ENCODE assay signal across 8 cellular contexts in the genomic region with DNA sequence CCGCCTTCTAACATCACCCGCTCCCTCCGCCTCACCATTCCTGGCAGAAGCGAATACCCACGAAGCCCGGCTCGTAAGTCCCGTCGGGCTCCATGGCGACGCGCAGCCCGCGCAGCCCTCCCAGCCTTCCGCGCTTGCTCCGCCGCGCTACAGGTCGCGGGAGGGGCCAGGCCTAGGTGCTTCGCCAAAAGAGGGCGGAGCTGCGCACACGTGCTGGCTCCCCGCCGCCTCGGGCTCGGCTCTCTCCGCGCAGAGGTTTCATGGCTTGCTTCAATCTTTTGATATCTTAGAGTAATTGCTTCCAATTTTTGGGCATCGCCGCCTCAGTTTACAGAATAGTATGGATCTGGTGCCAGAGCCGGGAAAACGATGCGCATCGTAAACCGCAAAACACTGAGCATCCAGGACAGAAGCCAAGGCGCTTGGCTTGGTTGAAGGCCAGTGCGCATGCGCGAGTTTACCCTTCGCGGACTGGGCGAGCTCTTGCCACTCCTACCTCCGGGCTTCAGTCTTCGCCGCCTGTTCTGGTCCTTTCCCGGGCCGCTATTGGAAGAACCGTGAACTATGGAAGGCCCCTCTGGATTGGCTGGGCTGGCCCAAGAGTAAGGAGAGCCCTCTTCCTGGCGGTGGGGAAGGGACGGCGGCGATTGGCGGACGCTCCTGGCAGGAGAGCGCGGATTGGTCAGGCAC. TPM values are rescaled to one million over a fixed set of nuclear protein-coding genes. Genes with fewer than 3 reads are reported as not detected.
DNase-seq lines count a peak whose midpoint lies in the region; ATAC-seq and TF ChIP-seq lines count a peak whose summit lies in the region.

A gene (minus strand): TSS at position 113 of the 690 bp plus-strand sequence. CDS start 19 bp downstream, at position 94.

- intact Hi-C loops in Panc1 (cut with micrococcal nuclease; ENCODE audit: unreplicated experiment) = no loop called here

- peak within 1 kb of the TSS; percentile 98 for H3K4me3 Mint-ChIP-seq in activated T-cell treated with anti-CD3 and anti-CD28 coated beads, Interleukin-2, amount 50 U/mL, for 4 hours

- H3K9me3 ChIP-seq in Panc1 (ENCODE audit: control insufficient read depth, insufficient read depth, low read depth, low read length) = no peaks in the 10 kb centered on the region
- no peaks in the 10 kb centered on the region for H3K9me3 ChIP-seq in mucosa of stomach (ENCODE audit: control insufficient read depth, low read length)

- no peaks in the 10 kb centered on the region for H3K27me3 Mint-ChIP-seq in activated T-cell treated with anti-CD3 and anti-CD28 coated beads, Interleukin-2, amount 50 U/mL, for 4 hours (ENCODE audit: low read depth)

- H3K27me3 ChIP-seq in Panc1 (ENCODE audit: control insufficient read depth, insufficient read depth, low read length) = no peaks in the 10 kb centered on the region
- H3K27me3 ChIP-seq in mucosa of stomach (ENCODE audit: control insufficient read depth, insufficient read depth, low read length) = no peaks in the 10 kb centered on the region

- H3K4me3 ChIP-seq in Panc1 (ENCODE audit: low read depth in 2 of 2, low read length in 2 of 2) (peak within 1 kb of the TSS; percentile 85 to 96), mucosa of stomach (ENCODE audit: low read length) (peak within 1 kb of the TSS; percentile 95)

- in situ Hi-C loops in Panc1 (cut with HindIII; ENCODE audit: low pct_unique_long_range_greater_than_20kb, low sequenced_read_pairs) = no loop called here

- H3K9me3 Mint-ChIP-seq in activated T-cell treated with anti-CD3 and anti-CD28 coated beads, Interleukin-2, amount 50 U/mL, for 4 hours = no peaks in the 10 kb centered on the region

- peak within 1 kb of the TSS; percentile 92 for H3K27ac ChIP-seq in Panc1 (ENCODE audit: low read length)

- POLR2A ChIA-PET in Panc1 (lab: Charles Lee) = interaction anchor here (0.5 to 0.7 kb wide), 5 partner anchors 11 to 529 kb away, joined by 3 to 10 read pairs (median 6); a partner anchor contains a TSS

- peaks cover 14% of the 10 kb centered on the region for H3K4me1 ChIP-seq in Panc1 (ENCODE audit: control insufficient read depth, insufficient read depth, low read length)
- peaks cover 14% of the 10 kb centered on the region for H3K4me1 ChIP-seq in mucosa of stomach (ENCODE audit: control insufficient read depth, insufficient read depth, low read length)

- H3K36me3 Mint-ChIP-seq in activated T-cell treated with anti-CD3 and anti-CD28 coated beads, Interleukin-2, amount 50 U/mL, for 4 hours (ENCODE audit: insufficient read depth) = peaks cover 19% of the 10 kb centered on the region

- TF ChIP-seq POLR2A in erythroblast (IDR thresholded peaks at IDR 0.05; ENCODE audit: low read length) = peak; percentile 73

- H3K4me1 Mint-ChIP-seq in activated T-cell treated with anti-CD3 and anti-CD28 coated beads, Interleukin-2, amount 50 U/mL, for 4 hours (ENCODE audit: low read depth) = peaks cover 26% of the 10 kb centered on the region

- H3K36me3 ChIP-seq in Panc1 (ENCODE audit: control insufficient read depth, insufficient read depth, low read length) (peaks cover 3% of the 10 kb centered on the region; the same call in 1 of the 2 replicates), mucosa of stomach (ENCODE audit: control insufficient read depth, insufficient read depth, low read length) (no peaks in the 10 kb centered on the region)

- H3K9ac ChIP-seq in mucosa of stomach (ENCODE audit: low read length) = peak within 1 kb of the TSS; percentile 85

- TF ChIP-seq CTCF in Panc1 (IDR thresholded peaks at IDR 0.05) = no peak

- DNase-seq in DMS53 (lab: John Stamatoyannopoulos, UW) (peak; percentile 100), KG1 (lab: John Stamatoyannopoulos, UW) (peak; percentile 87), Panc1 (ENCODE audit: low read depth, low spot score) (peak; percentile 99), erythroblast (lab: John Stamatoyannopoulos, UW) (peak; percentile 98 to 99)
- peak; percentile 98 for DNase-seq in activated T-cell treated with anti-CD3 and anti-CD28 coated beads, Interleukin-2, amount 50 U/mL, for 4 hours
- peak; percentile 91 to 95 for DNase-seq in stimulated activated CD8-positive, alpha-beta memory T cell treated with anti-CD3 and anti-CD28 coated beads, Interleukin-7, amount 100 ng/mL, for 1 hour (ENCODE audit: low read depth in 2 of 2)

- CTCF ChIA-PET in Panc1 (lab: Charles Lee) = interaction anchor here (0.5 to 0.6 kb wide), 3 partner anchors 13 to 883 kb away, joined by 3 to 4 read pairs (median 3); no protein-coding TSS in a partner anchor

- ATAC-seq in GM21723 (IDR thresholded peaks at IDR 0.05; ENCODE audit: unreplicated experiment) = peak; percentile 73
- peak; percentile 95 for ATAC-seq in Panc1
- peak; percentile 89 to 90 for ATAC-seq in activated T-cell treated with anti-CD3 and anti-CD28 coated beads, Interleukin-2, amount 50 U/mL, for 4 hours

- no TSS peak for BruUV-seq in Panc1 (replicated peaks; lab: Mats Ljungman, UMichigan)

RNA-seq across cellular contexts. Expression of the gene that starts here (rescaled TPM):
- total RNA-seq in Panc1 (2021; ENCODE audit: unreplicated experiment) = 174 TPM
- 449 TPM for polyA plus RNA-seq in Panc1 (2012; ENCODE audit: insufficient read length)
- total RNA-seq in activated T-cell treated with anti-CD3 and anti-CD28 coated beads, Interleukin-2, amount 50 U/mL, for 4 hours = 100 to 1,000 TPM; 139 to 165 (median 159) TPM

Comparison
In these comparisons a context has a peak if more than half of its experiments do, and no peak if none do; other contexts are left out.
1. Peak in every context shown above with its lines: DNase-seq, ATAC-seq, H3K4me3 ChIP-seq and H3K27ac ChIP-seq.